16 cellular contexts compared by ENCODE assay signal in the genomic region with DNA sequence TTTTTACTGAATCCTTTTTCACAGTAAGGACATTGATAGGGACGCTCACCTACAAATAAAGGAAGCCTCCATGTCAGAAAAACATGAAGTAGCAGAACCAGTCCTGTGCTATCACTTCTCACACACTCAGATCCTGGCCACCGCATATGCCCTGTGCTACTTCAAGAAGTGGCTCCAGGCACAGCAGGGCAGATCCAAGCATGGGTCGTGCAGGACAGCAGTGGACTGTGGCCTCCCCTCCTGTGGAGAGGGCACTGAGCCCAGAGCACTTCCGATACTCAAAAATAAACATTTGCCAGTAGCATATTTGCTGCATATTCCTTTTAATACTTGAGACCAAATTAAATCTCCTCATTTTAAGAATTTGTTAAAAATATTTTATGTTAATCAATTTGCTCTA.
DNase-seq lines count a peak whose midpoint lies in the region; ATAC-seq and TF ChIP-seq lines count a peak whose summit lies in the region.
"Had no signal": no experiment of that assay in that cellular context is flagged by ENCODE, and none has a peak within 500 bp of the region (broad histone marks: within the 10 kb centered on the region; RNA-seq: fewer than 3 reads in every experiment).

No MANE protein-coding gene starts in this region.

- H2AFZ ChIP-seq in GM23248 = no peak overlapping the region

- no peaks in the 10 kb centered on the region for H3F3A ChIP-seq in GM23248 (ENCODE audit: insufficient read depth)

- H3K36me3 ChIP-seq in cardiac muscle cell (no peaks in the 10 kb centered on the region), GM23248 (ENCODE audit: low read depth) (no peaks in the 10 kb centered on the region; the same call in 1 of the 2 replicates)
- H3K36me3 ChIP-seq: BLaER1 treated with 17β-estradiol and CSF1 and Interleukin-3, amounts not matched to agents 10 nM and 100 nM; HAP-1 had no signal

- no peaks in the 10 kb centered on the region for H3K27me3 ChIP-seq in cardiac muscle cell
- H3K27me3 ChIP-seq in GM23248 (replicated peaks; ENCODE audit: insufficient read depth) = no peaks in the 10 kb centered on the region
- H3K27me3 ChIP-seq: BLaER1 treated with 17β-estradiol and CSF1 and Interleukin-3, amounts not matched to agents 10 nM and 100 nM; SJCRH30 had no signal

- H3K9me2 ChIP-seq in GM23248 (ENCODE audit: insufficient read depth) = no peaks in the 10 kb centered on the region

- no peak for ATAC-seq in HG03378 (IDR thresholded peaks at IDR 0.05; ENCODE audit: unreplicated experiment)
- ATAC-seq: GM12878 had no signal

- in situ Hi-C loops in GM23248 (cut with MboI) = no loop called here

- peaks cover 19% of the 10 kb centered on the region for H3K4me1 ChIP-seq in cardiac muscle cell (ENCODE audit: low read depth)
- H3K4me1 ChIP-seq in GM23248 (ENCODE audit: insufficient read depth) = no peaks in the 10 kb centered on the region
- H3K4me1 ChIP-seq: HAP-1, SJCRH30 had no signal

- no peak overlapping the region for H3K4me2 ChIP-seq in GM23248 (ENCODE audit: unreplicated experiment)
- H3K4me2 ChIP-seq: BLaER1 treated with 17β-estradiol and CSF1 and Interleukin-3, amounts not matched to agents 10 nM and 100 nM had no signal

- peak; percentile 31 for DNase-seq in DMS53 (lab: John Stamatoyannopoulos, UW)
- no peak for DNase-seq in DMS53 treated with DMSO at 0.1 percent for 48 hours (lab: John Stamatoyannopoulos, UW; ENCODE audit: unreplicated experiment)
- peak; percentile 23 for DNase-seq in NCI-H146 treated with DMSO at 0.1 percent for 48 hours (lab: John Stamatoyannopoulos, UW; ENCODE audit: unreplicated experiment)
- peak in 1 of 2 donors; percentile 27 for DNase-seq in cardiac muscle cell (ENCODE audit: low read depth in 1 of 2, low spot score in 1 of 2)
- DNase-seq in mucosa of gallbladder (ENCODE audit: low spot score) = peak; percentile 24
- no peak for DNase-seq in GM23248
- DNase-seq in activated T-cell treated with anti-CD3 and anti-CD28 coated beads, Interleukin-2, amount 50 U/mL, for 1 hour = no peak
- DNase-seq: Karpas-422, MM.1S, NCI-H1105 had no signal

- no peaks in the 10 kb centered on the region for H3K79me2 ChIP-seq in GM23248 (ENCODE audit: insufficient read depth)

- no peaks in the 10 kb centered on the region for H4K20me1 ChIP-seq in GM23248 (ENCODE audit: insufficient read depth)
- H4K20me1 ChIP-seq: BLaER1 treated with 17β-estradiol and CSF1 and Interleukin-3, amounts not matched to agents 10 nM and 100 nM had no signal

- no peak for TF ChIP-seq CTCF in cardiac muscle cell (IDR thresholded peaks at IDR 0.05; ENCODE audit: low read depth, low read length)

- no peak overlapping the region for H3K4me3 ChIP-seq in cardiac muscle cell
- no peak overlapping the region for H3K4me3 ChIP-seq in GM23248
- H3K4me3 ChIP-seq: BLaER1 treated with 17β-estradiol and CSF1 and Interleukin-3, amounts not matched to agents 10 nM and 100 nM; GM12878; HAP-1; SJCRH30 had no signal

- no peak overlapping the region for H3K9ac ChIP-seq in GM23248
- H3K9ac ChIP-seq: BLaER1 treated with 17β-estradiol and CSF1 and Interleukin-3, amounts not matched to agents 10 nM and 100 nM had no signal

- H3K27ac ChIP-seq in cardiac muscle cell = peak overlapping the region; percentile 14
- H3K27ac ChIP-seq in GM23248 = no peak overlapping the region
- H3K27ac ChIP-seq: 22Rv1; BLaER1 treated with 17β-estradiol and CSF1 and Interleukin-3, amounts not matched to agents 10 nM and 100 nM; SJCRH30 had no signal

- WGBS in GM23248 (ENCODE audit: low coverage in 1 of 2, low lambda C conversion rate in 2 of 2, missing lambda C conversion rate in 2 of 2), 2 experiments = 87 to 91% methylated on average over 4 of the region's 4 CpGs

- H3K9me3 ChIP-seq in cardiac muscle cell (ENCODE audit: low read depth) = no peaks in the 10 kb centered on the region
- no peaks in the 10 kb centered on the region for H3K9me3 ChIP-seq in GM23248 (ENCODE audit: low read depth)
- H3K9me3 ChIP-seq: HAP-1, SJCRH30 had no signal

Comparison
In these comparisons a context has a peak if more than half of its experiments do, and no peak if none do; other contexts are left out.
1. DNase-seq: peak in DMS53 (single experiment), NCI-H146 treated with DMSO at 0.1 percent for 48 hours (single experiment) and mucosa of gallbladder (single experiment); none in DMS53 treated with DMSO at 0.1 percent for 48 hours (single experiment), GM23248 (single experiment) and activated T-cell treated with anti-CD3 and anti-CD28 coated beads, Interleukin-2, amount 50 U/mL, for 1 hour (single experiment).